Comparison of ENCODE assay signal across 1 cellular context in the genomic region with DNA sequence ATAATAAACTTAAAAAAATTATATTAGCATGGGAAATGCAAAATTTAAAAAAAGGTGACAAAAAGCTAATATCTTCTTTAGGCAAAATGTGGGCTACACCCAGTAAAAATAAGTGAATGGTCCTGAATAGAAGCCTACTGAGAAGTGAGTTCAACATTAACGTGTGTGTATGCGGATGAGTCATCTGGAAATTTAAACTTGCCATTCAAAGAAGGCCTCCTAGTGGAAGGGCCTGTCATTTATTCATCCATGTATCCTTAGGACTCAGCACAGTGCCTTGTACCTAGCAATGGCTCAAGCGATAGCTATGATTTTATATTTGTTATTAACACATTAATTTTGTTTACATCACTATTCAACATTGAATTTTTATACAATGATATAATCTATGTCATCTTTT.
TF ChIP-seq lines count a peak whose summit lies in the region.

No MANE protein-coding gene starts in this region.

TF ChIP-seq in IMR-90, 13 proteins besides CTCF, POLR2A, EP300 and RAD21 (continued from another document):
- TF ChIP-seq, protein P1, sequence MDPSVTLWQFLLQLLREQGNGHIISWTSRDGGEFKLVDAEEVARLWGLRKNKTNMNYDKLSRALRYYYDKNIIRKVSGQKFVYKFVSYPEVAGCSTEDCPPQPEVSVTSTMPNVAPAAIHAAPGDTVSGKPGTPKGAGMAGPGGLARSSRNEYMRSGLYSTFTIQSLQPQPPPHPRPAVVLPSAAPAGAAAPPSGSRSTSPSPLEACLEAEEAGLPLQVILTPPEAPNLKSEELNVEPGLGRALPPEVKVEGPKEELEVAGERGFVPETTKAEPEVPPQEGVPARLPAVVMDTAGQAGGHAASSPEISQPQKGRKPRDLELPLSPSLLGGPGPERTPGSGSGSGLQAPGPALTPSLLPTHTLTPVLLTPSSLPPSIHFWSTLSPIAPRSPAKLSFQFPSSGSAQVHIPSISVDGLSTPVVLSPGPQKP (IDR thresholded peaks at IDR 0.05; ENCODE audit: borderline replicate concordance, low read depth, low read length) = no peak
- TF ChIP-seq MXI1 (IDR thresholded peaks at IDR 0.05; ENCODE audit: borderline replicate concordance, low read depth, low read length) = no peak
